Comparison of ENCODE assay signal across 17 cellular contexts in the genomic region with DNA sequence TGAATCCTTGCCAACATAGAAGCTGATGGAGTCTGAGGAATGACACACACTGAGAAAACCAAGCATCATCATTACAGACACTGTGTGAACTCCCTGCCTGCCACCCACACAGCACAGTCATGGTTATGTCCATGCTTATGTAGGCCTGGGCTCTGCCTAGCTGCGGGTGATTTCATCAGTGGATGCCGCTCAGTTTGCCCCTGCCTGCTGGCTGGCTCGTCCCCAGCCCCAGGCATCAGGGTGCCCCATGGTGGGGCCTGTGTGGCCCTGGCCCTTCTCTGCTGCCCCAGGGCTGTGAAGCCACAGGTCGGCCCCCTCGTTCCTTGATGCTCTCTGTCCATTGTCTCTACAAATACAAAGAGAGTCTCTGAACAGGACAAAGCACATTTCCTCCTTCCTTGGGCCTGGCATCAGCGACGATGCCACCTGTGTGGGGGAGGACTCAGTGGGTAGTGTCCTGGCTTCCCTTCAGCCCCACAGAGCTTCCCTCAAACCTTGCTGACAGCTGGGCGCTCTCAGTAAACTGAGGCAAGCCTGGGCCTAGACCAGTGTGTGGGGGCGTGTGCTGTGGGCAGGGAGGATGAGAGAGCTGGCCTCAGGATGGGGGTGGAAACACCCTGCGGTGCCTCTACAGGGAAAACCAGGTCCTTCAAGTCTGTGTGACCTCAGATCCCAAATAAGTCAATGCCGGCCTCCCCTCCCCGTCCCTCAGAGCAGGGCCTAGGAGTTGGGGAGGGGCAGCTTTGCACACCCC. TPM values are rescaled to one million over a fixed set of nuclear protein-coding genes. Genes with fewer than 3 reads are reported as not detected.
DNase-seq lines count a peak whose midpoint lies in the region; ATAC-seq and TF ChIP-seq lines count a peak whose summit lies in the region.
"Had no signal": no experiment of that assay in that cellular context is flagged by ENCODE, and none has a peak within 500 bp of the region (broad histone marks: within the 10 kb centered on the region; RNA-seq: fewer than 3 reads in every experiment).

No MANE protein-coding gene starts in this region.

- peaks cover 17% of the 10 kb centered on the region for H3K27me3 Mint-ChIP-seq in T-helper 17 cell

- CTCF ChIA-PET in BJ (lab: Yijun Ruan, JAX) = interaction anchor here (1.0 to 1.8 kb wide), 5 partner anchors 8 to 38 kb away, joined by 5 to 9 read pairs (median 5); no protein-coding TSS in a partner anchor

- H3K27me3 ChIP-seq in BJ (ENCODE audit: control insufficient read depth, insufficient read depth, low read length) (no peaks in the 10 kb centered on the region), gastroesophageal sphincter (no peaks in the 10 kb centered on the region)

- POLR2A ChIA-PET in BJ (lab: Charles Lee) = no interaction called here

- peaks cover 4 to 72% (median 26%) of the 10 kb centered on the region in 3 donors for H3K4me1 ChIP-seq in gastroesophageal sphincter
- H3K4me1 ChIP-seq: prostate gland had no signal

- peak overlapping the region; percentile 19 for H3K4me3 Mint-ChIP-seq in T-helper 17 cell
- H3K4me3 Mint-ChIP-seq: activated T-helper 1 cell treated with anti-CD3 and anti-CD28 coated beads, Interleukin-12 subunit alpha, Interleukin-12 subunit beta, Interleukin-2, Interleukin-4 antibody, amounts not matched to agents 30 ng/mL and 10 ng/mL and 1 ng/mL, durations not matched to agents 14 hours and 24 hours and 36 hours; CD8-positive, alpha-beta memory T cell; stimulated activated memory B cell treated with anti-CD40 and anti-IgM and Interleukin-4, amounts not matched to agents 10 μg/mL and 1 μg/mL and 100 μg/mL, for 72 hours had no signal

- TF ChIP-seq EP300 in gastroesophageal sphincter (IDR thresholded peaks at IDR 0.05) = no peak

- H3K9me3 ChIP-seq in T-helper 17 cell (ENCODE audit: control insufficient read depth, low read length, poor library complexity, severe bottlenecking) = no peaks in the 10 kb centered on the region
- no peaks in the 10 kb centered on the region for H3K9me3 ChIP-seq in gastroesophageal sphincter
- H3K9me3 ChIP-seq: prostate gland had no signal

- ATAC-seq in T-helper 17 cell = no peak
- ATAC-seq in gastroesophageal sphincter = no peak
- ATAC-seq: stimulated activated memory B cell treated with anti-CD40 and anti-IgM and Interleukin-4, amounts not matched to agents 10 μg/mL and 1 μg/mL and 100 μg/mL, for 72 hours had no signal

- no peak for TF ChIP-seq POLR2A in gastroesophageal sphincter (IDR thresholded peaks at IDR 0.05)

- 80% methylated on average over 1 of the region's 12 CpGs; no CpG with 5 or more reads in 1 of the 2 donors for WGBS in gastroesophageal sphincter (ENCODE audit: low coverage in 1 of 2), 2 donors

- H3K4me1 Mint-ChIP-seq in T-helper 17 cell = peaks cover 5% of the 10 kb centered on the region
- H3K4me1 Mint-ChIP-seq: stimulated activated memory B cell treated with anti-CD40 and anti-IgM and Interleukin-4, amounts not matched to agents 10 μg/mL and 1 μg/mL and 100 μg/mL, for 72 hours had no signal

- TF ChIP-seq CTCF in BJ (IDR thresholded peaks at IDR 0.05; ENCODE audit: insufficient read depth, low read depth, low read length) = no peak
- no peak for TF ChIP-seq CTCF in fibroblast of mammary gland (conservative IDR thresholded peaks at IDR 0.05; ENCODE audit: control insufficient read depth, insufficient read depth, low read depth, low read length)
- no peak for TF ChIP-seq CTCF in gastroesophageal sphincter (IDR thresholded peaks at IDR 0.05)

- H3K27ac ChIP-seq in gastroesophageal sphincter = peak overlapping the region in 2 of 4 donors; percentile 26 to 76
- H3K27ac ChIP-seq: prostate gland had no signal

- H3K27ac Mint-ChIP-seq in T-helper 17 cell = no peak overlapping the region
- H3K27ac Mint-ChIP-seq: activated T-helper 1 cell treated with anti-CD3 and anti-CD28 coated beads, Interleukin-12 subunit alpha, Interleukin-12 subunit beta, Interleukin-2, Interleukin-4 antibody, amounts not matched to agents 30 ng/mL and 10 ng/mL and 1 ng/mL, durations not matched to agents 14 hours and 24 hours and 36 hours; CD8-positive, alpha-beta memory T cell; stimulated activated memory B cell treated with anti-CD40 and anti-IgM and Interleukin-4, amounts not matched to agents 10 μg/mL and 1 μg/mL and 100 μg/mL, for 72 hours had no signal

- H3K36me3 ChIP-seq in BJ (ENCODE audit: control insufficient read depth, insufficient read depth, low read length) = no peaks in the 10 kb centered on the region
- H3K36me3 ChIP-seq in gastroesophageal sphincter = no peaks in the 10 kb centered on the region
- H3K36me3 ChIP-seq: prostate gland had no signal

- no peak overlapping the region for H3K4me3 ChIP-seq in BJ (ENCODE audit: low read depth, low read length)
- H3K4me3 ChIP-seq in fibroblast of mammary gland (ENCODE audit: control insufficient read depth, low read depth, low read length) = no peak overlapping the region
- H3K4me3 ChIP-seq in skeletal muscle cell (ENCODE audit: low read depth, low read length) = no peak overlapping the region
- no peak overlapping the region for H3K4me3 ChIP-seq in gastroesophageal sphincter
- H3K4me3 ChIP-seq: lung, prostate gland had no signal

- H3K36me3 Mint-ChIP-seq in T-helper 17 cell (ENCODE audit: low read depth) = no peaks in the 10 kb centered on the region
- H3K36me3 Mint-ChIP-seq: stimulated activated memory B cell treated with anti-CD40 and anti-IgM and Interleukin-4, amounts not matched to agents 10 μg/mL and 1 μg/mL and 100 μg/mL, for 72 hours had no signal

- DNase-seq in BJ (ENCODE audit: low read depth) (peak; percentile 14), T-helper 17 cell (no peak), fibroblast of mammary gland (ENCODE audit: low read depth) (peak; percentile 97), skeletal muscle cell (ENCODE audit: low read depth) (peak; percentile 78), NCI-H446 treated with DMSO at 0.1 percent for 48 hours (lab: John Stamatoyannopoulos, UW) (no peak)
- no peak for DNase-seq in stimulated activated naive CD4-positive, alpha-beta T cell treated with Interleukin-2 at 50 U/mL for 16 hours (lab: John Stamatoyannopoulos, UW)
- DNase-seq: activated CD4-positive, CD25-positive, alpha-beta regulatory T cell; NCI-H1092; NCI-H345; OCI-M1; stimulated activated CD4-positive, alpha-beta T cell treated with anti-CD3 and anti-CD28 coated beads, Interleukin-2, amount 100 ng/mL, for 48 hours had no signal

RNA-seq across cellular contexts. Expression of gene TUB, which starts 20.0 kb away (rescaled TPM):
- polyA plus RNA-seq in BJ (2011; rRNA removed) = 9.8 and 11.8 TPM in 2 replicates
- polyA minus RNA-seq in BJ (2011; rRNA and poly(A)+ RNA removed) = 7.0 and 8.1 TPM in 2 replicates
- total RNA-seq in T-helper 17 cell (under 1 TPM; 0.37 to 0.72 TPM), gastroesophageal sphincter (10 to 100 TPM in 3 of 4 donors, 1 to 10 TPM in 1; 8.2 to 19.0 (median 13.4) TPM)
- polyA plus RNA-seq: CD8-positive, alpha-beta memory T cell had no signal

Comparison
In these comparisons a context has a peak if more than half of its experiments do, and no peak if none do; other contexts are left out.
1. DNase-seq: peak in BJ (single experiment), fibroblast of mammary gland (single experiment) and skeletal muscle cell (single experiment); none in T-helper 17 cell (0 of 3), stimulated activated naive CD4-positive, alpha-beta T cell treated with Interleukin-2 at 50 U/mL for 16 hours (single experiment) and NCI-H446 treated with DMSO at 0.1 percent for 48 hours (single experiment).
2. RNA of gene TUB, which starts 20.0 kb away (total RNA-seq): 8.2 to 19.0 TPM in gastroesophageal sphincter; 0.37 to 0.72 TPM in T-helper 17 cell; every median in the first group is over 4 times any median in the second.